In genomic region chr9:116870566-116870965, GRCh38 we compare ENCODE assay signal across 19 cellular contexts.
A peak's percentile ranks its signal among the peaks of the same experiment; 100 is the strongest.
DNase-seq lines count a peak whose midpoint lies in the region; ATAC-seq and TF ChIP-seq lines count a peak whose summit lies in the region.
"Had no signal": no experiment of that assay in that cellular context is flagged by ENCODE, and none has a peak within 500 bp of the region (broad histone marks: within the 10 kb centered on the region; RNA-seq: fewer than 3 reads in every experiment).

No MANE protein-coding gene starts in this region.

- no peaks in the 10 kb centered on the region for H4K20me1 ChIP-seq in smooth muscle cell (ENCODE audit: low read depth)

- DNase-seq in NCI-H1417 (lab: John Stamatoyannopoulos, UW) (peak in 2 of 3 experiments; percentile 42 to 56), NCI-H1417 treated with DMSO at 0.1 percent for 48 hours (lab: John Stamatoyannopoulos, UW) (no peak), RWPE2 (ENCODE audit: low spot score) (peak; percentile 91), iPS-NIHi7 (ENCODE audit: extremely low spot score) (peak; percentile 63), smooth muscle cell (lab: John Stamatoyannopoulos, UW; ENCODE audit: unreplicated experiment) (no peak), left lung (no peak), NCI-H1930 (lab: John Stamatoyannopoulos, UW) (no peak)
- no peak for DNase-seq in T-helper 2 cell treated with Interferon-gamma antibody and Interleukin-4, amounts not matched to agents 5 μg/mL and 100 μg/mL, for 36 hours (ENCODE audit: low spot score)
- DNase-seq: activated CD4-positive, CD25-positive, alpha-beta regulatory T cell treated with anti-CD3 and anti-CD28 coated beads, Interleukin-2, amount 50 U/mL, for 72 hours; caudate nucleus; CD8-positive, alpha-beta memory T cell; glutamatergic neuron; HCEC 1CT; lower lobe of right lung; sigmoid colon; stimulated activated naive CD8-positive, alpha-beta T cell treated with anti-CD3 and anti-CD28 coated beads, Interleukin-15, Interleukin-2, amounts not matched to agents 100 U/mL and 50 U/mL, for 24 hours; SW 1271 had no signal

- WGBS in smooth muscle cell (ENCODE audit: low lambda C conversion rate) = 42% methylated on average over 3 of the region's 3 CpGs

- H3K36me3 Mint-ChIP-seq in T-helper 2 cell treated with Interferon-gamma antibody and Interleukin-4, amounts not matched to agents 5 μg/mL and 100 μg/mL, for 36 hours (ENCODE audit: low read depth) = no peaks in the 10 kb centered on the region
- H3K36me3 Mint-ChIP-seq: activated naive CD8-positive, alpha-beta T cell; CD8-positive, alpha-beta memory T cell had no signal

- H3K4me1 ChIP-seq in RWPE2 (ENCODE audit: insufficient read depth, poor library complexity, severe bottlenecking) (peaks cover 13% of the 10 kb centered on the region), smooth muscle cell (ENCODE audit: low read depth) (no peaks in the 10 kb centered on the region), left lung (no peaks in the 10 kb centered on the region)
- H3K4me1 ChIP-seq: lower lobe of right lung, sigmoid colon had no signal

- no peaks in the 10 kb centered on the region for H3K79me2 ChIP-seq in smooth muscle cell (ENCODE audit: low read depth)

- ATAC-seq in RWPE2 (ENCODE audit: low read depth) (peak; percentile 97), left lung (no peak)
- ATAC-seq: lower lobe of right lung; stimulated activated naive CD8-positive, alpha-beta T cell treated with anti-CD3 and anti-CD28 coated beads, Interleukin-15, Interleukin-2, amounts not matched to agents 100 U/mL and 50 U/mL, for 24 hours had no signal

- intact Hi-C loops in left lung (cut with DNase I) = no loop called here

- no peaks in the 10 kb centered on the region for H3K27me3 Mint-ChIP-seq in T-helper 2 cell treated with Interferon-gamma antibody and Interleukin-4, amounts not matched to agents 5 μg/mL and 100 μg/mL, for 36 hours (ENCODE audit: low read depth)

- no peak overlapping the region for H2AFZ ChIP-seq in smooth muscle cell (ENCODE audit: low read depth)

- no peak overlapping the region for H3K4me3 Mint-ChIP-seq in T-helper 2 cell treated with Interferon-gamma antibody and Interleukin-4, amounts not matched to agents 5 μg/mL and 100 μg/mL, for 36 hours
- H3K4me3 Mint-ChIP-seq: activated naive CD8-positive, alpha-beta T cell; CD8-positive, alpha-beta memory T cell had no signal

- H3K36me3 ChIP-seq in RWPE2 (ENCODE audit: low read depth) = no peaks in the 10 kb centered on the region
- no peaks in the 10 kb centered on the region for H3K36me3 ChIP-seq in smooth muscle cell (ENCODE audit: low read depth)
- no peaks in the 10 kb centered on the region for H3K36me3 ChIP-seq in left lung
- H3K36me3 ChIP-seq: lower lobe of right lung, sigmoid colon had no signal

- no peak overlapping the region for H3K4me3 ChIP-seq in RWPE2 (ENCODE audit: severe bottlenecking)
- no peak overlapping the region for H3K4me3 ChIP-seq in smooth muscle cell
- H3K4me3 ChIP-seq in left lung = no peak overlapping the region
- H3K4me3 ChIP-seq: lower lobe of right lung, sigmoid colon had no signal

- H3K27ac ChIP-seq in RWPE2 (ENCODE audit: poor library complexity, severe bottlenecking) (peak overlapping the region; percentile 76), smooth muscle cell (ENCODE audit: low read depth) (peak overlapping the region; percentile 63), left lung (no peak overlapping the region)
- H3K27ac ChIP-seq: HL-60, lower lobe of right lung, sigmoid colon had no signal

- no peaks in the 10 kb centered on the region for H3K27me3 ChIP-seq in RWPE2 (ENCODE audit: insufficient read depth, poor library complexity, severe bottlenecking)
- no peaks in the 10 kb centered on the region for H3K27me3 ChIP-seq in smooth muscle cell (ENCODE audit: low read depth)
- no peaks in the 10 kb centered on the region for H3K27me3 ChIP-seq in left lung
- H3K27me3 ChIP-seq: sigmoid colon had no signal

- H3K9me3 ChIP-seq in RWPE2 (ENCODE audit: severe bottlenecking) = no peaks in the 10 kb centered on the region
- H3K9me3 ChIP-seq in smooth muscle cell (replicated peaks; ENCODE audit: low read depth) = no peaks in the 10 kb centered on the region
- H3K9me3 ChIP-seq in left lung = peaks cover 0 to 6% of the 10 kb centered on the region in 2 donors
- H3K9me3 ChIP-seq: lower lobe of right lung, sigmoid colon had no signal

- no peak for TF ChIP-seq CTCF in RWPE2 (IDR thresholded peaks at IDR 0.05; ENCODE audit: poor library complexity, severe bottlenecking)
- no peak for TF ChIP-seq CTCF in smooth muscle cell (IDR thresholded peaks at IDR 0.05; ENCODE audit: borderline replicate concordance, insufficient read depth, poor library complexity, severe bottlenecking)
- TF ChIP-seq CTCF in left lung (IDR thresholded peaks at IDR 0.05) = no peak

- H3K4me2 ChIP-seq in smooth muscle cell = no peak overlapping the region

- no peak overlapping the region for H3K9ac ChIP-seq in smooth muscle cell (ENCODE audit: low read depth)

- no peaks in the 10 kb centered on the region for H3K9me3 Mint-ChIP-seq in T-helper 2 cell treated with Interferon-gamma antibody and Interleukin-4, amounts not matched to agents 5 μg/mL and 100 μg/mL, for 36 hours

- H3K4me1 Mint-ChIP-seq in T-helper 2 cell treated with Interferon-gamma antibody and Interleukin-4, amounts not matched to agents 5 μg/mL and 100 μg/mL, for 36 hours (ENCODE audit: low read depth) = no peaks in the 10 kb centered on the region
- H3K4me1 Mint-ChIP-seq: CD8-positive, alpha-beta memory T cell had no signal

- no peak overlapping the region for H3K27ac Mint-ChIP-seq in T-helper 2 cell treated with Interferon-gamma antibody and Interleukin-4, amounts not matched to agents 5 μg/mL and 100 μg/mL, for 36 hours
- H3K27ac Mint-ChIP-seq: activated naive CD8-positive, alpha-beta T cell; CD8-positive, alpha-beta memory T cell had no signal

- no peaks in the 10 kb centered on the region for H3F3A ChIP-seq in smooth muscle cell (ENCODE audit: low read depth)

Comparison
In these comparisons a context has a peak if more than half of its experiments do, and no peak if none do; other contexts are left out.
1. DNase-seq: peak in NCI-H1417 (2 of 3), RWPE2 (single experiment) and iPS-NIHi7 (single experiment); none in NCI-H1417 treated with DMSO at 0.1 percent for 48 hours (single experiment), smooth muscle cell (single experiment), T-helper 2 cell treated with Interferon-gamma antibody and Interleukin-4, amounts not matched to agents 5 μg/mL and 100 μg/mL, for 36 hours (single experiment), left lung (0 of 2) and NCI-H1930 (0 of 2).
2. H3K27ac ChIP-seq: peak in RWPE2 (single experiment) and smooth muscle cell (single experiment); none in left lung (0 of 2).